10 cellular contexts compared by ENCODE assay signal in the genomic region with DNA sequence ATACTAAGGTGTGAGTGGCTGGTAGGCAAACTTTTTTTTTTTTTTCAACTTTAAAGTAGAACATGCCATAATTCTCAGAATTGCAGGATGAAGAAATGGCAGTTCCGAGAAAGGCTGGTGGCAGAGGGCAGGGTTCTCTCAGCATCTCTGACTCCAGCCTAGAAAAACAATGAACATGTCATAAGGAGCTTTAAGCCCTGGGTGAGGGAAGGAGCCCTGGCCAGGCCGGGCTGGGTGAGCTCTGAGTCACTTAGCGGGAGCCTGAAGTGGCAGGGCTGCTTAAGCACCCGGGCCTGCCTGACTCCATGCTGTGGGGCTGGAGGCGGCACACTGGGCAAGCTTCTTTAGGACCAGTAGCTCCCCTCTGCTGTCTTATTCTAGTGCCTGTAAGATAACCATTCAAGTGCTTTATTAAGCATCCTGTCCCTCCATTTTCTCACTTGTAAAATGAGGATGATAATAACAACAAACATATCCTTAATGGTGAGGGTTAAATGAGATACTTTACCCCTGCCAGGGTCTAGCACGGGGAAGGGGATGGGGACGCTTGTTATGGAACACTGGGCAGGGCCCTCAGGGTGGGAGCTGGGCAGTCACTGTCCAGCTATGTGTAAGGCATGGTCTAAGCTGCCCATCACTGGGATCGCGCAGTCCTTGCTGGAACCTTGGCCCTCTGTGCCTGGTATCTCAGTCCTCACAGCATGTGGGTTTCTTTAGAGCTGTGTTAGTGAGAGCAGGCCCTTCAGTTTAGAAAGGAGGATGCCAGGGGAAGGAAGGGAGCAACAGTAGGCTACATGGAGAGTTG. TPM values are rescaled to one million over a fixed set of nuclear protein-coding genes. Genes with fewer than 3 reads are reported as not detected.
DNase-seq lines count a peak whose midpoint lies in the region; ATAC-seq and TF ChIP-seq lines count a peak whose summit lies in the region.
"Had no signal": no experiment of that assay in that cellular context is flagged by ENCODE, and none has a peak within 500 bp of the region (broad histone marks: within the 10 kb centered on the region; RNA-seq: fewer than 3 reads in every experiment).

No MANE protein-coding gene starts in this region.

- POLR2A ChIA-PET in CD4-positive, alpha-beta memory T cell (lab: Charles Lee; ENCODE audit: partially characterized antibody): interaction anchor here (0.6 kb wide), 1 partner anchor 30 kb away, joined by 4 read pairs; no protein-coding TSS in a partner anchor

- no peaks in the 10 kb centered on the region for H3K27me3 ChIP-seq in CD4-positive, alpha-beta memory T cell (ENCODE audit: insufficient read depth, low read length)
- no peaks in the 10 kb centered on the region for H3K27me3 ChIP-seq in body of pancreas

- DNase-seq in ELR (ENCODE audit: low read depth) (peak; percentile 78), NCI-H226 (peak; percentile 62), astrocyte of the hippocampus (ENCODE audit: low read depth, low spot score) (peak; percentile 87), nephron progenitor cell (no peak), body of pancreas (no peak), nucleus accumbens (lab: John Stamatoyannopoulos, UW) (no peak)
- no peak for DNase-seq in CD4-positive, alpha-beta memory T cell
- DNase-seq: kidney glomerular epithelial cell, NCI-H510A had no signal

- peaks cover 77% of the 10 kb centered on the region for H3K4me1 Mint-ChIP-seq in nephron progenitor cell
- peaks cover 0 to 25% (median 7%) of the 10 kb centered on the region in 4 donors for H3K4me1 Mint-ChIP-seq in CD4-positive, alpha-beta memory T cell

- no peak for TF ChIP-seq POLR2A in body of pancreas (IDR thresholded peaks at IDR 0.05)

- no peaks in the 10 kb centered on the region for H3K9me3 Mint-ChIP-seq in nephron progenitor cell
- no peaks in the 10 kb centered on the region for H3K9me3 Mint-ChIP-seq in CD4-positive, alpha-beta memory T cell

- H3K27me3 Mint-ChIP-seq in nephron progenitor cell (ENCODE audit: low read depth, poor library complexity): peaks cover 2% of the 10 kb centered on the region
- peaks cover 2 to 3% of the 10 kb centered on the region in 2 donors for H3K27me3 Mint-ChIP-seq in CD4-positive, alpha-beta memory T cell

- no peaks in the 10 kb centered on the region for H3K36me3 ChIP-seq in CD4-positive, alpha-beta memory T cell (ENCODE audit: insufficient read depth, low read length)
- peaks cover 0 to 2% of the 10 kb centered on the region in 2 donors for H3K36me3 ChIP-seq in body of pancreas (replicated peaks in 1 of 2; ENCODE audit: insufficient read depth in 1 of 2, low read depth in 2 of 2)

- ATAC-seq in body of pancreas (no peak), HG02610 (IDR thresholded peaks at IDR 0.05; ENCODE audit: unreplicated experiment) (no peak)

- CTCF ChIA-PET in CD4-positive, alpha-beta memory T cell (lab: Charles Lee; ENCODE audit: partially characterized antibody): interaction anchor here (0.7 to 1.3 kb wide), 2 partner anchors 15 to 101 kb away, joined by 3 read pairs; no protein-coding TSS in a partner anchor

- H3K36me3 Mint-ChIP-seq in nephron progenitor cell (ENCODE audit: low read depth): peaks cover 58% of the 10 kb centered on the region
- no peaks in the 10 kb centered on the region for H3K36me3 Mint-ChIP-seq in CD4-positive, alpha-beta memory T cell

- WGBS in body of pancreas, 2 donors: 87 to 89% methylated on average over 9 of the region's 9 CpGs

- no peak overlapping the region for H3K27ac ChIP-seq in CD4-positive, alpha-beta memory T cell (ENCODE audit: low read depth, low read length)
- no peak overlapping the region for H3K27ac ChIP-seq in body of pancreas

- H3K4me3 Mint-ChIP-seq in nephron progenitor cell: no peak overlapping the region
- H3K4me3 Mint-ChIP-seq in CD4-positive, alpha-beta memory T cell: no peak overlapping the region

- TF ChIP-seq CTCF in nephron progenitor cell (IDR thresholded peaks at IDR 0.05) (no peak), body of pancreas (IDR thresholded peaks at IDR 0.05) (no peak)

- peak overlapping the region; percentile 4 for H3K27ac Mint-ChIP-seq in nephron progenitor cell
- peak overlapping the region in 2 of 7 donors; percentile 25 to 59 for H3K27ac Mint-ChIP-seq in CD4-positive, alpha-beta memory T cell

- no peaks in the 10 kb centered on the region for H3K9me3 ChIP-seq in CD4-positive, alpha-beta memory T cell (ENCODE audit: control insufficient read depth in 1 of 2, low read length in 2 of 2)
- no peaks in the 10 kb centered on the region for H3K9me3 ChIP-seq in body of pancreas

- H3K4me3 ChIP-seq in CD4-positive, alpha-beta memory T cell (ENCODE audit: low read length in 2 of 2): no peak overlapping the region
- H3K4me3 ChIP-seq in body of pancreas: no peak overlapping the region

- intact Hi-C loops in CD4-positive, alpha-beta memory T cell (cut with micrococcal nuclease): no loop called here
- intact Hi-C loops in body of pancreas (cut with DNase I): no loop called here

- peaks cover 20% of the 10 kb centered on the region for H3K4me1 ChIP-seq in CD4-positive, alpha-beta memory T cell (ENCODE audit: insufficient read depth, low read length)
- peaks cover 4% of the 10 kb centered on the region for H3K4me1 ChIP-seq in body of pancreas

RNA-seq across cellular contexts. Expression of gene SMAD6, which starts 18.4 kb away (rescaled TPM):
- total RNA-seq in CD4-positive, alpha-beta memory T cell: under 1 TPM; 0.09 to 0.11 TPM
- polyA plus RNA-seq in CD4-positive, alpha-beta memory T cell: not detected
- total RNA-seq in body of pancreas: 10 to 100 TPM; 14.0 to 25.4 TPM

Comparison
In these comparisons a context has a peak if more than half of its experiments do, and no peak if none do; other contexts are left out.
1. DNase-seq: peak in ELR (single experiment), NCI-H226 (single experiment) and astrocyte of the hippocampus (single experiment); none in nephron progenitor cell (single experiment), CD4-positive, alpha-beta memory T cell (0 of 5), body of pancreas (0 of 4) and nucleus accumbens (0 of 56).
2. RNA of gene SMAD6, which starts 18.4 kb away (total RNA-seq): 14.0 to 25.4 TPM in body of pancreas; 0.09 to 0.11 TPM in CD4-positive, alpha-beta memory T cell; every median in the first group is over 10 times any median in the second.